ENCODE assay signal across 26 cellular contexts in the genomic region with DNA sequence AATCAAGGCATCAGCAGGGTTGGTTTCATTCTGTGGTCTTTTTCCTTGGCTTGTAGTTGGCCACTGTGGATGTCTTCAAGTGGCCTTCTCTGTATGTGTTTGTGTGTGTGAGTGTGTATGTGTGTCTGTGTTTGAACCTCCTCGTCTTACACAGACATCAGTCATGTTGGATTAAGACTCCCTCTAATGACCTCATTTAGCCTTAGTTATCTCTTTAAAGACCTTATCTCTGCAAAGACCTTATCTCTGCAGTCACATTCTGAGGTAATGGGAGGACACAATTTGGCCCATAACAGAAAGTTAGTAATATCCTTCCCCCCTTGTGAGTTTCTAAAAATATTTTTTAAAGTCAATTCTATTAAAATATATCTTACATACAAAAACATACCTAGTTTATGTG.
"Had no signal": no experiment of that assay in that cellular context is flagged by ENCODE, and none has a peak within 500 bp of the region (broad histone marks: within the 10 kb centered on the region; RNA-seq: fewer than 3 reads in every experiment).

No MANE protein-coding gene starts in this region.

- H3K4me3 ChIP-seq: left ventricle myocardium inferior, pancreas, prostate gland, skin epidermis, tibial nerve, uterus had no signal

- H3K27ac ChIP-seq: left ventricle myocardium inferior, pancreas, prostate gland, skin epidermis, tibial nerve, uterus had no signal

- H3K9me3 ChIP-seq: pancreas, prostate gland, tibial nerve, uterus had no signal

- H3K27ac Mint-ChIP-seq: memory B cell; naive thymus-derived CD8-positive, alpha-beta T cell; nephron; stimulated activated memory B cell treated with anti-CD40 and anti-IgM and Interleukin-4, amounts not matched to agents 10 μg/mL and 1 μg/mL and 100 μg/mL, for 72 hours; stimulated activated naive CD8-positive, alpha-beta T cell treated with anti-CD3 and anti-CD28 coated beads, Interleukin-15, amount 100 ng/mL, for 72 hours; type B pancreatic cell had no signal

- H3K27me3 Mint-ChIP-seq: naive thymus-derived CD8-positive, alpha-beta T cell; stimulated activated memory B cell treated with anti-CD40 and anti-IgM and Interleukin-4, amounts not matched to agents 10 μg/mL and 1 μg/mL and 100 μg/mL, for 72 hours; stimulated activated naive CD8-positive, alpha-beta T cell treated with anti-CD3 and anti-CD28 coated beads, Interleukin-15, amount 100 ng/mL, for 72 hours; type B pancreatic cell had no signal

- H3K4me1 ChIP-seq: left ventricle myocardium inferior, pancreas, prostate gland, tibial nerve, uterus had no signal

- H3K4me1 Mint-ChIP-seq: memory B cell; naive thymus-derived CD8-positive, alpha-beta T cell; nephron; neural crest cell; stimulated activated memory B cell treated with anti-CD40 and anti-IgM and Interleukin-4, amounts not matched to agents 10 μg/mL and 1 μg/mL and 100 μg/mL, for 72 hours; stimulated activated naive CD8-positive, alpha-beta T cell treated with anti-CD3 and anti-CD28 coated beads, Interleukin-15, amount 100 ng/mL, for 72 hours had no signal

- H3K36me3 ChIP-seq: left ventricle myocardium inferior, pancreas, prostate gland, tibial nerve, uterus had no signal

- ATAC-seq: naive thymus-derived CD8-positive, alpha-beta T cell; pancreas; sciatic nerve; stimulated activated memory B cell treated with anti-CD40 and anti-IgM and Interleukin-4, amounts not matched to agents 10 μg/mL and 1 μg/mL and 100 μg/mL, for 72 hours; stimulated activated naive CD8-positive, alpha-beta T cell treated with anti-CD3 and anti-CD28 coated beads, Interleukin-15, amount 100 ng/mL, for 72 hours had no signal

- DNase-seq: hypothalamus; islet precursor cell; left ventricle myocardium inferior; naive thymus-derived CD8-positive, alpha-beta T cell; nucleus accumbens; pancreas; posterior cingulate gyrus; retina; right cardiac atrium; stimulated activated CD4-positive, alpha-beta T cell treated with anti-CD3 and anti-CD28 coated beads, Interleukin-12 subunit alpha, Interleukin-12 subunit beta, amount 100 ng/mL, for 4 hours; stimulated activated CD4-positive, alpha-beta T cell treated with anti-CD3 and anti-CD28 coated beads, Interleukin-15, amount 100 ng/mL, for 24 hours; stimulated activated CD4-positive, alpha-beta T cell treated with anti-CD3 and anti-CD28 coated beads, Interleukin-4, amount 100 ng/mL, for 4 hours; stimulated activated CD8-positive, alpha-beta memory T cell treated with anti-CD3 and anti-CD28 coated beads, Interleukin-4, amount 100 ng/mL, for 48 hours; stimulated activated naive CD4-positive, alpha-beta T cell treated with Interleukin-2 at 50 U/mL for 16 hours; stimulated activated naive CD8-positive, alpha-beta T cell treated with anti-CD3 and anti-CD28 coated beads, Interleukin-15, amount 100 ng/mL, for 72 hours; substantia nigra; uterus had no signal

- H3K9me3 Mint-ChIP-seq: naive thymus-derived CD8-positive, alpha-beta T cell; nephron; neural crest cell; stimulated activated memory B cell treated with anti-CD40 and anti-IgM and Interleukin-4, amounts not matched to agents 10 μg/mL and 1 μg/mL and 100 μg/mL, for 72 hours; stimulated activated naive CD8-positive, alpha-beta T cell treated with anti-CD3 and anti-CD28 coated beads, Interleukin-15, amount 100 ng/mL, for 72 hours; type B pancreatic cell had no signal

- H3K4me3 Mint-ChIP-seq: memory B cell; naive thymus-derived CD8-positive, alpha-beta T cell; nephron; neural crest cell; stimulated activated memory B cell treated with anti-CD40 and anti-IgM and Interleukin-4, amounts not matched to agents 10 μg/mL and 1 μg/mL and 100 μg/mL, for 72 hours; stimulated activated naive CD8-positive, alpha-beta T cell treated with anti-CD3 and anti-CD28 coated beads, Interleukin-15, amount 100 ng/mL, for 72 hours; type B pancreatic cell had no signal

- H3K36me3 Mint-ChIP-seq: memory B cell; naive thymus-derived CD8-positive, alpha-beta T cell; stimulated activated memory B cell treated with anti-CD40 and anti-IgM and Interleukin-4, amounts not matched to agents 10 μg/mL and 1 μg/mL and 100 μg/mL, for 72 hours; type B pancreatic cell had no signal

- H3K27me3 ChIP-seq: pancreas, tibial nerve, uterus had no signal
